ENCODE assay signal across 8 cellular contexts in the genomic region with DNA sequence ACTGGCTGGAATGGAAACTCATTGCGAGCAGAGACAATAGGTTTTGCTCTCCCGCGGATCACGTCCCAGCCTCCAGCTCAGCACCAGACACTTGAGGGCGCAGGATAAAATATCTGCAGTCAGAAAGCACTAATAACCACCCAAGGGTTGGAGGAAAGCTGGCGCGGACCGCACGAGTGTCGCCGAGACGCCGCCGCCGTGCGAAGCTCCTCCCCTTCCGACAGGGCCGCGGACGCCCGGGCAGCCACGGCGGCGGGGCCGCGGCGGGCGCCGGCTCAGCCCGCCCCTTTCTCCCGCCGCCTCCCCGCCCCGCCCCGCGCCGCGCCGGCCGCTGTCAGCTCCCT. TPM values are rescaled to one million over a fixed set of nuclear protein-coding genes. Genes with fewer than 3 reads are reported as not detected.
DNase-seq lines count a peak whose midpoint lies in the region; ATAC-seq lines count a peak whose summit lies in the region.

A gene with protein sequence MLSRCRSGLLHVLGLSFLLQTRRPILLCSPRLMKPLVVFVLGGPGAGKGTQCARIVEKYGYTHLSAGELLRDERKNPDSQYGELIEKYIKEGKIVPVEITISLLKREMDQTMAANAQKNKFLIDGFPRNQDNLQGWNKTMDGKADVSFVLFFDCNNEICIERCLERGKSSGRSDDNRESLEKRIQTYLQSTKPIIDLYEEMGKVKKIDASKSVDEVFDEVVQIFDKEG (plus strand): TSS at position 213 of the 344 bp plus-strand sequence. CDS start 156 bp downstream, outside the sequence.

- peak; percentile 90 for DNase-seq in Ammon's horn (ENCODE audit: low spot score)
- DNase-seq in NCI-H446 (lab: John Stamatoyannopoulos, UW) = peak; percentile 41 to 83
- peak; percentile 79 for DNase-seq in activated CD4-positive, CD25-positive, alpha-beta regulatory T cell treated with anti-CD3 and anti-CD28 coated beads, Interleukin-2, amount 50 U/mL, for 72 hours
- peak; percentile 90 for DNase-seq in cerebellum (ENCODE audit: low spot score)
- DNase-seq in kidney tubule cell (ENCODE audit: low spot score) = peak; percentile 93
- DNase-seq in stimulated activated CD4-positive, alpha-beta T cell treated with anti-CD3 and anti-CD28 coated beads, Interleukin-1b, Interleukin-23, amount 100 ng/mL, for 24 hours (ENCODE audit: low read depth in 4 of 4, low spot score in 1 of 4) = peak; percentile 54 to 73 (median 60)

- ATAC-seq in GM19043 (IDR thresholded peaks at IDR 0.05; ENCODE audit: low read depth, unreplicated experiment) = peak; percentile 60
- peak; percentile 81 for ATAC-seq in HG03354 (IDR thresholded peaks at IDR 0.05; ENCODE audit: poor library complexity, severe bottlenecking, unreplicated experiment)

RNA-seq across cellular contexts. Expression of the gene that starts here (rescaled TPM):
- 91.1 TPM for total RNA-seq in cerebellum

Comparison
In these comparisons a context has a peak if more than half of its experiments do, and no peak if none do; other contexts are left out.
1. Peak in every context shown above with its lines: DNase-seq and ATAC-seq.